Comparison of ENCODE assay signal across 1 cellular context in genomic region chr10:60138842-60139241, GRCh38.
TF ChIP-seq lines count a peak whose summit lies in the region.

No MANE protein-coding gene starts in this region.

TF ChIP-seq in K562, 482 proteins besides CTCF, POLR2A, EP300 and RAD21 (continued from another document):
- TF ChIP-seq YY1 (IDR thresholded peaks at IDR 0.05; ENCODE audit: borderline replicate concordance in 1 of 3, control insufficient read depth in 1 of 3, extremely low read depth in 1 of 3, insufficient read depth in 3 of 3, insufficient read length in 1 of 3, insufficient replicate concordance in 2 of 3, low read depth in 1 of 3, low read length in 2 of 3) (no peak), ZNF644 (tag; IDR thresholded peaks at IDR 0.05; ENCODE audit: low read depth) (no peak), ZBED1 (IDR thresholded peaks at IDR 0.05) (no peak), MLX (CRISPR knock-in tag; conservative IDR thresholded peaks at IDR 0.05) (no peak), NFATC3 (IDR thresholded peaks at IDR 0.05) (no peak), NKRF (IDR thresholded peaks at IDR 0.05; ENCODE audit: borderline replicate concordance) (no peak), ZBTB40 (IDR thresholded peaks at IDR 0.05) (no peak), ZBTB40 (CRISPR knock-in tag; IDR thresholded peaks at IDR 0.05) (no peak), SAFB (IDR thresholded peaks at IDR 0.05; ENCODE audit: borderline replicate concordance, low read depth, low read length) (no peak), HMGXB4 (CRISPR knock-in tag; IDR thresholded peaks at IDR 0.05) (no peak), NCOA1 (IDR thresholded peaks at IDR 0.05; ENCODE audit: low read depth) (no peak), GABPB1 (CRISPR knock-in tag; IDR thresholded peaks at IDR 0.05) (no peak)
TF ChIP-seq in K562: peak in this region for 2.
